8 cellular contexts compared by ENCODE assay signal in the genomic region with DNA sequence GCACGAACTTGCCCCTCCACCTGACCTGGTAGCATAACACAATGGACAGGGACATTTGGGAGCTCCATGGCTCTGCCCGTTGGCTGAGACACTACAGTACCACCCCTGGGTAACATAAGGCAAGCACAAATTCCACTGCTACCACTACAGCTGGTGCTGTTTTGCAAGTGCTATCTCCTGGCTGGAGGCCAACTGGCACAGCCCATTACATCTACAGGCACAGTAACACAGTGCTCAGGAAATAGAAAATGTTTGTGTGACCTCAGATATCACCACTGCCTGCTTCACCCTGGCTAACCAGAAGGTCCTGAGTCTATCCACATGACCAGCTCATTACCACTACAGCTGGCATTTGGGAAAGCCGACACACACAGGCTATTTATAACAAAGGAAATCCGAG.
DNase-seq lines count a peak whose midpoint lies in the region; ATAC-seq and TF ChIP-seq lines count a peak whose summit lies in the region.

No MANE protein-coding gene starts in this region.

- H3K27me3 ChIP-seq in PC-3 (ENCODE audit: low read length) (no peaks in the 10 kb centered on the region), ovary (no peaks in the 10 kb centered on the region), neural progenitor cell (no peaks in the 10 kb centered on the region)

- no peak overlapping the region for H3K27ac ChIP-seq in PC-3 (ENCODE audit: low read length)
- H3K27ac ChIP-seq in ovary = no peak overlapping the region
- H3K27ac ChIP-seq in neural progenitor cell = no peak overlapping the region

- intact Hi-C loops in Calu3 (cut with micrococcal nuclease; ENCODE audit: unreplicated experiment) (no loop called here), PC-3 (cut with micrococcal nuclease) (no loop called here), ovary (cut with DNase I) (no loop called here)

- H3K36me3 Mint-ChIP-seq in Calu3 (ENCODE audit: insufficient read depth, unreplicated experiment) (no peaks in the 10 kb centered on the region), nephron progenitor cell (ENCODE audit: low read depth) (no peaks in the 10 kb centered on the region), neural progenitor cell (no peaks in the 10 kb centered on the region)

- H3K27me3 Mint-ChIP-seq in Calu3 (ENCODE audit: unreplicated experiment) (no peaks in the 10 kb centered on the region), nephron progenitor cell (ENCODE audit: low read depth, poor library complexity) (peaks cover 3% of the 10 kb centered on the region), neural progenitor cell (ENCODE audit: insufficient read depth, low read depth) (no peaks in the 10 kb centered on the region)

- BruUV-seq in Calu3 (replicated peaks; lab: Mats Ljungman, UMichigan) (no TSS peak), PC-3 (replicated peaks; lab: Mats Ljungman, UMichigan) (no TSS peak)

- ATAC-seq in PC-3 (peak; percentile 15), GM21447 (IDR thresholded peaks at IDR 0.05; ENCODE audit: unreplicated experiment) (no peak)

- H3K9ac ChIP-seq in PC-3 (ENCODE audit: low read length) (no peak overlapping the region), neural progenitor cell (no peak overlapping the region)

- H3K9me3 Mint-ChIP-seq in Calu3 (ENCODE audit: low read depth, unreplicated experiment) = peaks cover 7% of the 10 kb centered on the region
- no peaks in the 10 kb centered on the region for H3K9me3 Mint-ChIP-seq in nephron progenitor cell
- H3K9me3 Mint-ChIP-seq in neural progenitor cell = peaks cover 2% of the 10 kb centered on the region

- H2AFZ ChIP-seq in PC-3 (ENCODE audit: low read length) (no peak overlapping the region), neural progenitor cell (replicated peaks) (no peak overlapping the region)

- no peaks in the 10 kb centered on the region for H3K79me2 ChIP-seq in PC-3 (ENCODE audit: low read length)
- H3K79me2 ChIP-seq in neural progenitor cell (ENCODE audit: low read depth) = no peaks in the 10 kb centered on the region

- H3F3A ChIP-seq in PC-3 (ENCODE audit: low read length, unreplicated experiment) (no peaks in the 10 kb centered on the region), neural progenitor cell (ENCODE audit: low read depth) (no peaks in the 10 kb centered on the region)

- TF ChIP-seq EP300 in ovary (IDR thresholded peaks at IDR 0.05) = no peak

- no peak for TF ChIP-seq CTCF in Calu3 (IDR thresholded peaks at IDR 0.05; ENCODE audit: unreplicated experiment)
- no peak for TF ChIP-seq CTCF in PC-3 (conservative IDR thresholded peaks at IDR 0.05; ENCODE audit: low read depth, low read length)
- TF ChIP-seq CTCF in fibroblast of pulmonary artery (IDR thresholded peaks at IDR 0.05; ENCODE audit: low read length, missing control alignments) = no peak
- TF ChIP-seq CTCF in ovary (IDR thresholded peaks at IDR 0.05) = no peak
- TF ChIP-seq CTCF in nephron progenitor cell (IDR thresholded peaks at IDR 0.05) = no peak
- TF ChIP-seq CTCF in neural progenitor cell (IDR thresholded peaks at IDR 0.05) = no peak

- H3K4me2 ChIP-seq in PC-3 (ENCODE audit: low read length) (no peak overlapping the region), neural progenitor cell (no peak overlapping the region)

- no peaks in the 10 kb centered on the region for H3K9me2 ChIP-seq in PC-3 (replicated peaks; ENCODE audit: low read length)

- no peak for TF ChIP-seq POLR2A in ovary (IDR thresholded peaks at IDR 0.05)

- POLR2A ChIA-PET in PC-3 (lab: Charles Lee; ENCODE audit: unreplicated experiment) = no interaction called here

- H3K4me1 Mint-ChIP-seq in Calu3 (ENCODE audit: low read depth, unreplicated experiment) (no peaks in the 10 kb centered on the region), nephron progenitor cell (no peaks in the 10 kb centered on the region), neural progenitor cell (no peaks in the 10 kb centered on the region)

- H3K36me3 ChIP-seq in PC-3 (ENCODE audit: low read depth, low read length) = no peaks in the 10 kb centered on the region
- H3K36me3 ChIP-seq in ovary = no peaks in the 10 kb centered on the region
- H3K36me3 ChIP-seq in neural progenitor cell = no peaks in the 10 kb centered on the region

- H4K20me1 ChIP-seq in PC-3 (ENCODE audit: low read length) (no peaks in the 10 kb centered on the region), neural progenitor cell (ENCODE audit: low read depth) (no peaks in the 10 kb centered on the region)

- WGBS in ovary, 3 donors = 31 to 41% (median 31%) methylated on average over 4 of the region's 4 CpGs

- H3K4me3 Mint-ChIP-seq in Calu3 (ENCODE audit: low read depth, unreplicated experiment) (no peak overlapping the region), nephron progenitor cell (no peak overlapping the region), neural progenitor cell (no peak overlapping the region)

- H3K9me3 ChIP-seq in PC-3 (ENCODE audit: low read length) (no peaks in the 10 kb centered on the region), ovary (no peaks in the 10 kb centered on the region), neural progenitor cell (ENCODE audit: low read depth) (no peaks in the 10 kb centered on the region)

- DNase-seq in Calu3 (peak; percentile 37), PC-3 (peak; percentile 37), fibroblast of pulmonary artery (ENCODE audit: low read depth) (peak; percentile 37), ovary (peak in 3 of 5 donors; percentile 12 to 39 (median 16)), cerebellum (ENCODE audit: low spot score) (no peak), nephron progenitor cell (no peak), neural progenitor cell (ENCODE audit: low spot score) (no peak)

- H3K4me1 ChIP-seq in PC-3 (ENCODE audit: insufficient read depth, low read length) (no peaks in the 10 kb centered on the region), ovary (ENCODE audit: insufficient read depth) (peaks cover 1% of the 10 kb centered on the region), neural progenitor cell (no peaks in the 10 kb centered on the region)

- CTCF ChIA-PET in Calu3 (lab: Charles Lee) = no interaction called here
- CTCF ChIA-PET in PC-3 (lab: Charles Lee) = interaction anchor here (0.5 kb wide), 1 partner anchor 586 kb away, joined by 3 read pairs; no protein-coding TSS in a partner anchor

- no peak overlapping the region for H3K4me3 ChIP-seq in PC-3 (ENCODE audit: low read length)
- H3K4me3 ChIP-seq in fibroblast of pulmonary artery (replicated peaks; ENCODE audit: low read depth, low read length) = no peak overlapping the region
- H3K4me3 ChIP-seq in ovary = no peak overlapping the region
- no peak overlapping the region for H3K4me3 ChIP-seq in neural progenitor cell

- H3K27ac Mint-ChIP-seq in Calu3 (ENCODE audit: unreplicated experiment) = no peak overlapping the region
- no peak overlapping the region for H3K27ac Mint-ChIP-seq in nephron progenitor cell
- H3K27ac Mint-ChIP-seq in neural progenitor cell = no peak overlapping the region

Comparison
In these comparisons a context has a peak if more than half of its experiments do, and no peak if none do; other contexts are left out.
1. DNase-seq: peak in Calu3 (single experiment), PC-3 (single experiment), fibroblast of pulmonary artery (single experiment) and ovary (3 of 5); none in cerebellum (single experiment), nephron progenitor cell (single experiment) and neural progenitor cell (single experiment).